In genomic region chr7:157718303-157719007, GRCh38 we compare ENCODE assay signal across 1 cellular context.
TF ChIP-seq lines count a peak whose summit lies in the region.

No MANE protein-coding gene starts in this region.

TF ChIP-seq in K562, 482 proteins besides CTCF, POLR2A, EP300 and RAD21 (continued from another document):
- TF ChIP-seq ARID4B (CRISPR knock-in tag; IDR thresholded peaks at IDR 0.05) (no peak), ZNF766 (CRISPR knock-in tag; conservative IDR thresholded peaks at IDR 0.05) (no peak), NCOR1 (IDR thresholded peaks at IDR 0.05) (no peak), TCF7L2 (IDR thresholded peaks at IDR 0.05; ENCODE audit: low read depth, low read length) (no peak), CHAMP1 (IDR thresholded peaks at IDR 0.05) (no peak), ZNF277 (CRISPR knock-in tag; IDR thresholded peaks at IDR 0.05; ENCODE audit: borderline replicate concordance) (no peak), WHSC1 (IDR thresholded peaks at IDR 0.05; ENCODE audit: low read length) (no peak), ZNF12 (CRISPR knock-in tag; IDR thresholded peaks at IDR 0.05) (no peak), E2F4 (CRISPR knock-in tag; IDR thresholded peaks at IDR 0.05; ENCODE audit: low read depth) (no peak), PHTF2 (CRISPR knock-in tag; IDR thresholded peaks at IDR 0.05) (no peak), EHMT2 (IDR thresholded peaks at IDR 0.05) (no peak), ZNF134 (CRISPR knock-in tag; conservative IDR thresholded peaks at IDR 0.05) (no peak), TAF15 (IDR thresholded peaks at IDR 0.05; ENCODE audit: low read depth, low read length) (no peak)
